ENCODE assay signal across 7 cellular contexts in the genomic region with DNA sequence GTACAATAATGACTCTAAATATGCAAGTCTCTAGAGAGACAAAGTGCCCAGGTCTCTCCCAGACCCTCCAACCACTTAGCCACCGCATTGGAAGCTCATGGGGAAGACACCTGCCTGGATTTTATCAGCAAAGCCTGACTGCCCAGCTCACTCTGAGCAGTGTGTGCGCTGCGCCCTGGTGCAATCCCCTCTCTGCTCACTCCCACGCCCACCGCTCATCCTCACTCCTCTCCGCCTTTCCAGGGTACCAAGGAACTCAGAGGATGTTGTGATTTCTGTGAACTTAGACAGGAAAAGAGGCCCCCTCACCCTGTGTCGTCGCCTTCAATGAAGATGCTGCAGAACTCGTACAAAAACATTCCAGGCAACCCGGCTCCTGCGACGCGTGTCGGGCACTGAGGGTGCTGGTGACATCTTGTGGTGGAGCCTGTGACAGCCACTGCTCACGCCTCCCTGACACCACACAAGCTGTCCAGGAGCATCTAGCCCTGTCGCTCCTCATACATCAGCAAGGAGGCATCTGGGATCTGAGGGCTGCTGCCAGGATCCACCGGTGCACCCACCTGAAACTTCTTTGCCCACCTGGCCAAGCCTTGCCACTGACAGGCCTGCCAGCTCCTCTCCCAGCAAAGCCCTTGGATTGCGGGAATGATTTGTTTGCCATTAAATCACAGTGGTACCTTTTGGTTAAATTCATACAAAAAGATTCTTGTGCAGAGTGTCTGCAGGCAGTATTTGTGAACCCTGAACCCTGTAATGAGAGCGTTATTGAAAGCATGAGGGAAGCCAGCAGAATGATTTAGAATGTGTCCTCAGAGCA.
DNase-seq lines count a peak whose midpoint lies in the region; ATAC-seq and TF ChIP-seq lines count a peak whose summit lies in the region.

No MANE protein-coding gene starts in this region.

- no peaks in the 10 kb centered on the region for H3K9me3 ChIP-seq in neural progenitor cell (ENCODE audit: low read depth)

- H3K9ac ChIP-seq in neural progenitor cell, result no peak overlapping the region

- TF ChIP-seq EP300 in Ishikawa (IDR thresholded peaks at IDR 0.05; ENCODE audit: borderline replicate concordance), result no peak

- no peaks in the 10 kb centered on the region for H3K27me3 ChIP-seq in brain microvascular endothelial cell (replicated peaks)
- no peaks in the 10 kb centered on the region for H3K27me3 ChIP-seq in neural progenitor cell

- H3K36me3 Mint-ChIP-seq in neural progenitor cell (no peaks in the 10 kb centered on the region), mesothelial cell of epicardium (no peaks in the 10 kb centered on the region)

- H3K36me3 ChIP-seq in brain microvascular endothelial cell (replicated peaks) (no peaks in the 10 kb centered on the region), neural progenitor cell (no peaks in the 10 kb centered on the region)

- DNase-seq in ELR (ENCODE audit: low read depth) (peak; percentile 5), brain microvascular endothelial cell (no peak), neural progenitor cell (ENCODE audit: low spot score) (peak; percentile 85), OCI-M2 (lab: John Stamatoyannopoulos, UW; ENCODE audit: unreplicated experiment) (no peak), mesothelial cell of epicardium (ENCODE audit: low spot score in 2 of 2, unreplicated experiment in 2 of 2) (no peak)

- no peak overlapping the region for H3K4me2 ChIP-seq in neural progenitor cell

- H3K4me3 ChIP-seq in brain microvascular endothelial cell (ENCODE audit: low read depth, low read length) (no peak overlapping the region), neural progenitor cell (no peak overlapping the region)

- H4K20me1 ChIP-seq in neural progenitor cell (ENCODE audit: low read depth), result no peaks in the 10 kb centered on the region

- peaks cover 4% of the 10 kb centered on the region for H3K9me3 Mint-ChIP-seq in neural progenitor cell
- no peaks in the 10 kb centered on the region for H3K9me3 Mint-ChIP-seq in mesothelial cell of epicardium

- peak; percentile 6 for TF ChIP-seq CTCF in brain microvascular endothelial cell (IDR thresholded peaks at IDR 0.05; ENCODE audit: low read depth, low read length, missing control alignments)
- peak; percentile 74 for TF ChIP-seq CTCF in neural progenitor cell (IDR thresholded peaks at IDR 0.05)
- no peak for TF ChIP-seq CTCF in mesothelial cell of epicardium (IDR thresholded peaks at IDR 0.05; ENCODE audit: unreplicated experiment)

- H3K27ac ChIP-seq in brain microvascular endothelial cell (no peak overlapping the region), neural progenitor cell (no peak overlapping the region)

- in situ Hi-C loops in brain microvascular endothelial cell (cut with HindIII; ENCODE audit: low pct_ligation_motif_present, low sequenced_read_pairs), result no loop called here

- H3K4me3 Mint-ChIP-seq in neural progenitor cell (no peak overlapping the region), mesothelial cell of epicardium (no peak overlapping the region)

- H2AFZ ChIP-seq in neural progenitor cell (replicated peaks), result peak overlapping the region; percentile 94

- ATAC-seq in GM21529 (IDR thresholded peaks at IDR 0.05; ENCODE audit: unreplicated experiment), result no peak

- peaks cover 9% of the 10 kb centered on the region for H3K27me3 Mint-ChIP-seq in neural progenitor cell (ENCODE audit: insufficient read depth, low read depth)
- no peaks in the 10 kb centered on the region for H3K27me3 Mint-ChIP-seq in mesothelial cell of epicardium (ENCODE audit: low read depth)

- H3K4me1 Mint-ChIP-seq in neural progenitor cell (peaks cover 11% of the 10 kb centered on the region), mesothelial cell of epicardium (peaks cover 13% of the 10 kb centered on the region)

- H3K79me2 ChIP-seq in neural progenitor cell (ENCODE audit: low read depth), result no peaks in the 10 kb centered on the region

- H3K27ac Mint-ChIP-seq in neural progenitor cell (peak overlapping the region; percentile 74), mesothelial cell of epicardium (no peak overlapping the region)

- peak; percentile 28 for TF ChIP-seq RAD21 in Ishikawa (IDR thresholded peaks at IDR 0.05; ENCODE audit: low read depth)

- no peaks in the 10 kb centered on the region for H3K4me1 ChIP-seq in neural progenitor cell

- H3F3A ChIP-seq in neural progenitor cell (ENCODE audit: low read depth), result no peaks in the 10 kb centered on the region

TF ChIP-seq in Ishikawa, 13 proteins besides CTCF, POLR2A, EP300 and RAD21:
- TF ChIP-seq, protein P1, sequence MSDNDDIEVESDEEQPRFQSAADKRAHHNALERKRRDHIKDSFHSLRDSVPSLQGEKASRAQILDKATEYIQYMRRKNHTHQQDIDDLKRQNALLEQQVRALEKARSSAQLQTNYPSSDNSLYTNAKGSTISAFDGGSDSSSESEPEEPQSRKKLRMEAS (IDR thresholded peaks at IDR 0.05), result no peak
- TF ChIP-seq TEAD4 (IDR thresholded peaks at IDR 0.05) (no peak), CEBPB (IDR thresholded peaks at IDR 0.05) (no peak), TCF12 (IDR thresholded peaks at IDR 0.05; ENCODE audit: low read depth) (no peak), ZBTB7A (IDR thresholded peaks at IDR 0.05; ENCODE audit: low read depth) (no peak), CREB1 (IDR thresholded peaks at IDR 0.05; ENCODE audit: low read depth) (no peak), YY1 (IDR thresholded peaks at IDR 0.05; ENCODE audit: low read depth) (no peak), NFIC (IDR thresholded peaks at IDR 0.05) (no peak)
- TF ChIP-seq, protein P2, sequence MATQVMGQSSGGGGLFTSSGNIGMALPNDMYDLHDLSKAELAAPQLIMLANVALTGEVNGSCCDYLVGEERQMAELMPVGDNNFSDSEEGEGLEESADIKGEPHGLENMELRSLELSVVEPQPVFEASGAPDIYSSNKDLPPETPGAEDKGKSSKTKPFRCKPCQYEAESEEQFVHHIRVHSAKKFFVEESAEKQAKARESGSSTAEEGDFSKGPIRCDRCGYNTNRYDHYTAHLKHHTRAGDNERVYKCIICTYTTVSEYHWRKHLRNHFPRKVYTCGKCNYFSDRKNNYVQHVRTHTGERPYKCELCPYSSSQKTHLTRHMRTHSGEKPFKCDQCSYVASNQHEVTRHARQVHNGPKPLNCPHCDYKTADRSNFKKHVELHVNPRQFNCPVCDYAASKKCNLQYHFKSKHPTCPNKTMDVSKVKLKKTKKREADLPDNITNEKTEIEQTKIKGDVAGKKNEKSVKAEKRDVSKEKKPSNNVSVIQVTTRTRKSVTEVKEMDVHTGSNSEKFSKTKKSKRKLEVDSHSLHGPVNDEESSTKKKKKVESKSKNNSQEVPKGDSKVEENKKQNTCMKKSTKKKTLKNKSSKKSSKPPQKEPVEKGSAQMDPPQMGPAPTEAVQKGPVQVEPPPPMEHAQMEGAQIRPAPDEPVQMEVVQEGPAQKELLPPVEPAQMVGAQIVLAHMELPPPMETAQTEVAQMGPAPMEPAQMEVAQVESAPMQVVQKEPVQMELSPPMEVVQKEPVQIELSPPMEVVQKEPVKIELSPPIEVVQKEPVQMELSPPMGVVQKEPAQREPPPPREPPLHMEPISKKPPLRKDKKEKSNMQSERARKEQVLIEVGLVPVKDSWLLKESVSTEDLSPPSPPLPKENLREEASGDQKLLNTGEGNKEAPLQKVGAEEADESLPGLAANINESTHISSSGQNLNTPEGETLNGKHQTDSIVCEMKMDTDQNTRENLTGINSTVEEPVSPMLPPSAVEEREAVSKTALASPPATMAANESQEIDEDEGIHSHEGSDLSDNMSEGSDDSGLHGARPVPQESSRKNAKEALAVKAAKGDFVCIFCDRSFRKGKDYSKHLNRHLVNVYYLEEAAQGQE (IDR thresholded peaks at IDR 0.05; ENCODE audit: low read depth), result no peak

Comparison
In these comparisons a context has a peak if more than half of its experiments do, and no peak if none do; other contexts are left out.
1. DNase-seq: peak in ELR (single experiment) and neural progenitor cell (single experiment); none in brain microvascular endothelial cell (single experiment), OCI-M2 (single experiment) and mesothelial cell of epicardium (0 of 2).